In the genomic region with DNA sequence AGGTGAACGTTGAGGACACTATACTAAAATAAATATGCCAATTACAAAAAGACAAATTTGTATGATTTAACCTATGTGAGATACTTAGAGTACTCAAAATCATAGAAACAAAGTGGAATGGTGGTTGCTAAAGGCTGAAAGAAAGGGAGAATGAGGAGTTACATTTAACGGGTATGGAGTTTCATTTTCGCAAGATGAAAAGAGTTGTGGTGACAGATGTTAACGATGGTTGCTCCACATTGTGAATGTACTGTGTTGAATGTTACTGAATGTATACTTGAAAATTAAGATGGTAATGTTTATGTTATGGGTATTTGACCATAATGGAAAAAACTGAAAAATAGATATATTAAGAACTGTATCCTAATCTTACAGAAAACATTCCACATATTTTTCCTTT, we compare ENCODE assay signal across 24 cellular contexts.
"Had no signal": no experiment of that assay in that cellular context is flagged by ENCODE, and none has a peak within 500 bp of the region (broad histone marks: within the 10 kb centered on the region; RNA-seq: fewer than 3 reads in every experiment).

No MANE protein-coding gene starts in this region.

- ATAC-seq: Panc1, PC-3 had no signal

- H3K36me3 ChIP-seq: SJSA1 had no signal

- H3K4me1 ChIP-seq: SJSA1 had no signal

- H3K9me3 ChIP-seq: SJSA1 had no signal

- H3K27ac ChIP-seq: RWPE1, SJSA1, SK-N-MC had no signal

- H3K4me3 ChIP-seq: SJSA1, SK-N-MC had no signal

- H3K27me3 ChIP-seq: SJSA1 had no signal

- DNase-seq: Kasumi-1; KG1; MM.1S; NCI-H1048; NCI-H1105; NCI-H1417; NCI-H146; NCI-H1694 treated with DMSO at 0.1 percent for 48 hours; NCI-H1930; NCI-H2081 treated with DMSO at 0.1 percent for 48 hours; NCI-H2171; NCI-H226; NCI-H446; NCI-H510A; NCI-H524 treated with DMSO at 0.1 percent for 48 hours; NCI-H69; NCI-H774; NK-92 treated with Interleukin-12 subunit alpha and Interleukin-12 subunit beta, amount 100 ng/mL, for 24 hours; PC-3; SIG-M5 had no signal
